35 cellular contexts compared by ENCODE assay signal in genomic region chr2:30204281-30204680, GRCh38.
"Had no signal": no experiment of that assay in that cellular context is flagged by ENCODE, and none has a peak within 500 bp of the region (broad histone marks: within the 10 kb centered on the region; RNA-seq: fewer than 3 reads in every experiment).

No MANE protein-coding gene starts in this region.

- ATAC-seq: activated CD4-positive, CD25-positive, alpha-beta regulatory T cell treated with anti-CD3 and anti-CD28 coated beads, Interleukin-2, amount 50 U/mL, for 24 hours; activated T-helper 17 cell treated with anti-CD3 and anti-CD28 coated beads, Interleukin-2, amount 50 U/mL, for 72 hours; effector memory CD8-positive, alpha-beta T cell; gastroesophageal sphincter; left lobe of liver; naive thymus-derived CD4-positive, alpha-beta T cell; pancreas; sciatic nerve; stimulated activated naive B cell treated with anti-CD40 and anti-IgM and Interleukin-4, amounts not matched to agents 10 μg/mL and 1 μg/mL and 100 μg/mL, for 72 hours; T-helper 17 cell had no signal

- FAIRE-seq: astrocyte, pancreas had no signal

- H3K36me3 ChIP-seq: brain microvascular endothelial cell, gastroesophageal sphincter, pancreas, prostate gland, suprapubic skin, tibial nerve, WERI-Rb-1 had no signal

- DNase-seq: activated CD4-positive, alpha-beta T cell treated with anti-CD3 and anti-CD28 coated beads for 48 hours; activated CD4-positive, alpha-beta T cell treated with anti-CD3 and anti-CD28 coated beads, Interleukin-2, amount 50 U/mL, for 48 hours; activated CD8-positive, alpha-beta memory T cell treated with anti-CD3 and anti-CD28 coated beads for 24 hours; activated CD8-positive, alpha-beta memory T cell treated with anti-CD3 and anti-CD28 coated beads, Interleukin-2, amount 50 U/mL, for 4 hours; activated gamma-delta T cell treated with Interleukin-2 at 50 U/mL for 16 hours; activated naive CD4-positive, alpha-beta T cell treated with anti-CD3 and anti-CD28 coated beads, Interleukin-2, amount 50 U/mL, for 16 hours; activated T-cell treated with anti-CD3 and anti-CD28 coated beads, Interleukin-2, amount 50 U/mL, for 24 hours; amniotic stem cell; brain microvascular endothelial cell; caudate nucleus; cortex of kidney; effector memory CD8-positive, alpha-beta T cell; erythroblast; head of caudate nucleus; mammary epithelial cell; midbrain; naive thymus-derived CD4-positive, alpha-beta T cell; nucleus accumbens; pancreas; retina; stimulated activated CD4-positive, alpha-beta T cell treated with anti-CD3 and anti-CD28 coated beads, Interleukin-15, amount 100 ng/mL, for 24 hours; stimulated activated CD4-positive, alpha-beta T cell treated with anti-CD3 and anti-CD28 coated beads, Interleukin-2, amount 100 ng/mL, for 24 hours; stimulated activated naive B cell treated with anti-CD40 and anti-IgM and Interleukin-4, amounts not matched to agents 10 μg/mL and 1 μg/mL and 100 μg/mL, for 72 hours; T-helper 17 cell; T1000; WERI-Rb-1 had no signal

- H3K4me3 ChIP-seq: gastroesophageal sphincter, pancreas, prostate gland, suprapubic skin, tibial nerve had no signal

- H3K27ac ChIP-seq: brain microvascular endothelial cell, gastroesophageal sphincter, pancreas, prostate gland, suprapubic skin, tibial nerve, WERI-Rb-1 had no signal

- H3K4me1 ChIP-seq: prostate gland, suprapubic skin had no signal

- H3K9me3 ChIP-seq: gastroesophageal sphincter, pancreas, prostate gland, suprapubic skin, tibial nerve had no signal

- H3K27me3 ChIP-seq: brain microvascular endothelial cell, gastroesophageal sphincter, pancreas, suprapubic skin, tibial nerve had no signal
